Comparison of ENCODE assay signal across 1 cellular context in genomic region chr2:37413911-37414469, GRCh38.
A peak's percentile ranks its signal among the peaks of the same experiment; 100 is the strongest.
TF ChIP-seq lines count a peak whose summit lies in the region.

No MANE protein-coding gene starts in this region.

TF ChIP-seq in HEK293, 187 proteins besides CTCF, POLR2A, EP300 and RAD21:
- TF ChIP-seq PRDM10 (tag by site-specific recombination; IDR thresholded peaks at IDR 0.05): 0 out of 2 replicates have a peak, but pooled peaks have one; percentile 23
